In the genomic region with DNA sequence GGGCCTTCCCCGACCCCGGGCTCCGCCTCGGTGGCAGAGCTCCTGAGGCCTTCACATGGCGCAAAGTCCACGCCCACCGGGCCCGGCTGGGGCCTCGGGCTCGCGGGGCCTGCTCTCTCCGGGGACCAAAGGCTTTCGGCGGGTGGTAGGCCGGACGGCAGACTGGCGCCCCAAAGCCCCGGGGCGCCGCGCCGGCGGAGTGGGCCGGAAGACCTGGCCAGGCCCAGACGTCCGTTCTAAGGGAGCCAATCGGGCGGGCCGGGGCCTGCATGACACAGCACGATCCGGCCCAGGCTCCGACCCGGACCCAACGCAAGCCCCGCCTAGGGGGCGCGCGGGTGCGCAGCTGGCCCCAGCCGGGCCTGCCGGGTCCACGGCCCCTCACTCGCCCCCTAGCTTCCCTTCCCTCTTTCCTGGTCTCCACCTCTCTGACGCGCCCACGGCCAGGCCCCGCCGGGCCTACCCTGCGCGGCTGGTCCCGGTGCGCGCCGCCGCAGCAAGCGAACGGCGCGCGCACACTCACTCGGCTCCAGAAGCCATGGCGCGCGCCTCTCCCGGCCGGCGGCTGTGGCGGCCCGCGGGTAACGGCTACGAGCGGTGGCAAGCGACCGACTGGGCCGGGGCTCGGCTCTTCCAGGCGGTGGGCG, we compare ENCODE assay signal across 1 cellular context.
TF ChIP-seq lines count a peak whose summit lies in the region.

No MANE protein-coding gene starts in this region.

TF ChIP-seq in K562, 482 proteins besides CTCF, POLR2A, EP300 and RAD21 (continued from another document and continues in another):
- TF ChIP-seq ZNF707 (CRISPR knock-in tag; conservative IDR thresholded peaks at IDR 0.05) (0 out of 2 replicates have a peak, but pooled peaks have one; percentile 44), ZNF507 (tag; conservative IDR thresholded peaks at IDR 0.05) (no peak), SMARCA5 (IDR thresholded peaks at IDR 0.05) (no peak), XRCC3 (IDR thresholded peaks at IDR 0.05) (no peak), CBX2 (IDR thresholded peaks at IDR 0.05; ENCODE audit: insufficient read depth, low read length, poor library complexity, severe bottlenecking) (no peak), BRCA1 (IDR thresholded peaks at IDR 0.05) (no peak), BRCA1 (CRISPR knock-in tag; IDR thresholded peaks at IDR 0.05) (no peak), E2F3 (CRISPR knock-in tag; IDR thresholded peaks at IDR 0.05) (no peak), ZNF449 (CRISPR knock-in tag; IDR thresholded peaks at IDR 0.05) (0 out of 2 replicates have a peak, but pooled peaks have one; percentile 29), ID3 (CRISPR knock-in tag; IDR thresholded peaks at IDR 0.05) (no peak), ID3 (tag; IDR thresholded peaks at IDR 0.05) (peak; percentile 69), CBX1 (IDR thresholded peaks at IDR 0.05; ENCODE audit: low read depth) (0 out of 2 replicates have a peak, but pooled peaks have one; percentile 13), CBFA2T2 (conservative IDR thresholded peaks at IDR 0.05) (no peak), RBM25 (IDR thresholded peaks at IDR 0.05; ENCODE audit: low read depth, low read length, severe bottlenecking) (peak; percentile 45), NR3C1 (CRISPR knock-in tag; IDR thresholded peaks at IDR 0.05) (no peak), NRF1 (conservative IDR thresholded peaks at IDR 0.05 in 1 of 2, IDR thresholded peaks at IDR 0.05 in 1 of 2) (peak; percentile 86 to 88), JUNB (CRISPR knock-in tag; conservative IDR thresholded peaks at IDR 0.05) (no peak), GABPA (tag; conservative IDR thresholded peaks at IDR 0.05; ENCODE audit: low read depth) (peak; percentile 53), NEUROD1 (IDR thresholded peaks at IDR 0.05; ENCODE audit: borderline replicate concordance, low read depth, low read length, partially characterized antibody) (peak; percentile 43), E2F5 (CRISPR knock-in tag; IDR thresholded peaks at IDR 0.05) (no peak), ZFP36 (IDR thresholded peaks at IDR 0.05; ENCODE audit: low read depth, low read length, partially characterized antibody) (no peak), HNRNPL (IDR thresholded peaks at IDR 0.05; ENCODE audit: low read depth, low read length) (peak; percentile 9; the same call in 1 of the 2 replicates), ZNF121 (CRISPR knock-in tag; conservative IDR thresholded peaks at IDR 0.05) (no peak), E2F4 (CRISPR knock-in tag; IDR thresholded peaks at IDR 0.05; ENCODE audit: low read depth) (no peak), HMGN3 (IDR thresholded peaks at IDR 0.05; ENCODE audit: borderline replicate concordance, extremely low read depth, insufficient read length, low read depth, low read length) (peak; percentile 74), SAP30 (IDR thresholded peaks at IDR 0.05; ENCODE audit: borderline replicate concordance, insufficient read depth, low read depth, low read length, poor library complexity, severe bottlenecking) (peak; percentile 43), SIN3A (IDR thresholded peaks at IDR 0.05; ENCODE audit: borderline replicate concordance in 2 of 2, control insufficient read depth in 1 of 2, low read depth in 2 of 2, low read length in 2 of 2) (peak; percentile 55 to 59; a peak in 1 of 4 replicates), TAF1 (IDR thresholded peaks at IDR 0.05; ENCODE audit: control insufficient read depth, extremely low read depth, insufficient read depth, low read length, severe bottlenecking) (peak; percentile 62), CHD1 (IDR thresholded peaks at IDR 0.05; ENCODE audit: low read length) (peak; percentile 53), BRD4 (IDR thresholded peaks at IDR 0.05) (0 out of 2 replicates have a peak, but pooled peaks have one; percentile 31), PRMT5 (CRISPR knock-in tag; IDR thresholded peaks at IDR 0.05) (0 out of 2 replicates have a peak, but pooled peaks have one; percentile 27), SREBF2 (CRISPR knock-in tag; IDR thresholded peaks at IDR 0.05) (no peak), SIN3B (IDR thresholded peaks at IDR 0.05; ENCODE audit: low read depth) (peak; percentile 48), ZNF512 (tag; IDR thresholded peaks at IDR 0.05) (no peak), RBFOX2 (IDR thresholded peaks at IDR 0.05; ENCODE audit: low read depth, low read length) (peak; percentile 98), NFE2 (IDR thresholded peaks at IDR 0.05; ENCODE audit: low read depth) (peak; percentile 91), ZNF263 (CRISPR knock-in tag; IDR thresholded peaks at IDR 0.05; ENCODE audit: borderline replicate concordance) (peak; percentile 18; the same call in 1 of the 2 replicates), TFAP4 (CRISPR knock-in tag; IDR thresholded peaks at IDR 0.05; ENCODE audit: borderline replicate concordance) (peak; percentile 82; the same call in 1 of the 2 replicates), JUN (IDR thresholded peaks at IDR 0.05; ENCODE audit: borderline replicate concordance, low read depth, low read length) (no peak), JUN (CRISPR knock-in tag; IDR thresholded peaks at IDR 0.05; ENCODE audit: borderline replicate concordance) (no peak)
- TF ChIP-seq, protein P1, sequence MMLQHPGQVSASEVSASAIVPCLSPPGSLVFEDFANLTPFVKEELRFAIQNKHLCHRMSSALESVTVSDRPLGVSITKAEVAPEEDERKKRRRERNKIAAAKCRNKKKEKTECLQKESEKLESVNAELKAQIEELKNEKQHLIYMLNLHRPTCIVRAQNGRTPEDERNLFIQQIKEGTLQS (IDR thresholded peaks at IDR 0.05): no peak
- TF ChIP-seq, protein P1 (CRISPR knock-in tag; conservative IDR thresholded peaks at IDR 0.05): no peak
- TF ChIP-seq, protein P2, sequence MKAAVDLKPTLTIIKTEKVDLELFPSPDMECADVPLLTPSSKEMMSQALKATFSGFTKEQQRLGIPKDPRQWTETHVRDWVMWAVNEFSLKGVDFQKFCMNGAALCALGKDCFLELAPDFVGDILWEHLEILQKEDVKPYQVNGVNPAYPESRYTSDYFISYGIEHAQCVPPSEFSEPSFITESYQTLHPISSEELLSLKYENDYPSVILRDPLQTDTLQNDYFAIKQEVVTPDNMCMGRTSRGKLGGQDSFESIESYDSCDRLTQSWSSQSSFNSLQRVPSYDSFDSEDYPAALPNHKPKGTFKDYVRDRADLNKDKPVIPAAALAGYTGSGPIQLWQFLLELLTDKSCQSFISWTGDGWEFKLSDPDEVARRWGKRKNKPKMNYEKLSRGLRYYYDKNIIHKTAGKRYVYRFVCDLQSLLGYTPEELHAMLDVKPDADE (conservative IDR thresholded peaks at IDR 0.05; ENCODE audit: control insufficient read depth, low read depth, low read length): peak; percentile 72
- TF ChIP-seq, protein P3, sequence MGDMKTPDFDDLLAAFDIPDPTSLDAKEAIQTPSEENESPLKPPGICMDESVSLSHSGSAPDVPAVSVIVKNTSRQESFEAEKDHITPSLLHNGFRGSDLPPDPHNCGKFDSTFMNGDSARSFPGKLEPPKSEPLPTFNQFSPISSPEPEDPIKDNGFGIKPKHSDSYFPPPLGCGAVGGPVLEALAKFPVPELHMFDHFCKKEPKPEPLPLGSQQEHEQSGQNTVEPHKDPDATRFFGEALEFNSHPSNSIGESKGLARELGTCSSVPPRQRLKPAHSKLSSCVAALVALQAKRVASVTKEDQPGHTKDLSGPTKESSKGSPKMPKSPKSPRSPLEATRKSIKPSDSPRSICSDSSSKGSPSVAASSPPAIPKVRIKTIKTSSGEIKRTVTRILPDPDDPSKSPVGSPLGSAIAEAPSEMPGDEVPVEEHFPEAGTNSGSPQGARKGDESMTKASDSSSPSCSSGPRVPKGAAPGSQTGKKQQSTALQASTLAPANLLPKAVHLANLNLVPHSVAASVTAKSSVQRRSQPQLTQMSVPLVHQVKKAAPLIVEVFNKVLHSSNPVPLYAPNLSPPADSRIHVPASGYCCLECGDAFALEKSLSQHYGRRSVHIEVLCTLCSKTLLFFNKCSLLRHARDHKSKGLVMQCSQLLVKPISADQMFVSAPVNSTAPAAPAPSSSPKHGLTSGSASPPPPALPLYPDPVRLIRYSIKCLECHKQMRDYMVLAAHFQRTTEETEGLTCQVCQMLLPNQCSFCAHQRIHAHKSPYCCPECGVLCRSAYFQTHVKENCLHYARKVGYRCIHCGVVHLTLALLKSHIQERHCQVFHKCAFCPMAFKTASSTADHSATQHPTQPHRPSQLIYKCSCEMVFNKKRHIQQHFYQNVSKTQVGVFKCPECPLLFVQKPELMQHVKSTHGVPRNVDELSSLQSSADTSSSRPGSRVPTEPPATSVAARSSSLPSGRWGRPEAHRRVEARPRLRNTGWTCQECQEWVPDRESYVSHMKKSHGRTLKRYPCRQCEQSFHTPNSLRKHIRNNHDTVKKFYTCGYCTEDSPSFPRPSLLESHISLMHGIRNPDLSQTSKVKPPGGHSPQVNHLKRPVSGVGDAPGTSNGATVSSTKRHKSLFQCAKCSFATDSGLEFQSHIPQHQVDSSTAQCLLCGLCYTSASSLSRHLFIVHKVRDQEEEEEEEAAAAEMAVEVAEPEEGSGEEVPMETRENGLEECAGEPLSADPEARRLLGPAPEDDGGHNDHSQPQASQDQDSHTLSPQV (IDR thresholded peaks at IDR 0.05): 0 out of 2 replicates have a peak, but pooled peaks have one; percentile 42
- TF ChIP-seq, protein P4, sequence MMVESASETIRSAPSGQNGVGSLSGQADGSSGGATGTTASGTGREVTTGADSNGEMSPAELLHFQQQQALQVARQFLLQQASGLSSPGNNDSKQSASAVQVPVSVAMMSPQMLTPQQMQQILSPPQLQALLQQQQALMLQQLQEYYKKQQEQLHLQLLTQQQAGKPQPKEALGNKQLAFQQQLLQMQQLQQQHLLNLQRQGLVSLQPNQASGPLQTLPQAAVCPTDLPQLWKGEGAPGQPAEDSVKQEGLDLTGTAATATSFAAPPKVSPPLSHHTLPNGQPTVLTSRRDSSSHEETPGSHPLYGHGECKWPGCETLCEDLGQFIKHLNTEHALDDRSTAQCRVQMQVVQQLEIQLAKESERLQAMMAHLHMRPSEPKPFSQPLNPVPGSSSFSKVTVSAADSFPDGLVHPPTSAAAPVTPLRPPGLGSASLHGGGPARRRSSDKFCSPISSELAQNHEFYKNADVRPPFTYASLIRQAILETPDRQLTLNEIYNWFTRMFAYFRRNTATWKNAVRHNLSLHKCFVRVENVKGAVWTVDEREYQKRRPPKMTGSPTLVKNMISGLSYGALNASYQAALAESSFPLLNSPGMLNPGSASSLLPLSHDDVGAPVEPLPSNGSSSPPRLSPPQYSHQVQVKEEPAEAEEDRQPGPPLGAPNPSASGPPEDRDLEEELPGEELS (CRISPR knock-in tag; IDR thresholded peaks at IDR 0.05; ENCODE audit: borderline replicate concordance): no peak
